In the genomic region with DNA sequence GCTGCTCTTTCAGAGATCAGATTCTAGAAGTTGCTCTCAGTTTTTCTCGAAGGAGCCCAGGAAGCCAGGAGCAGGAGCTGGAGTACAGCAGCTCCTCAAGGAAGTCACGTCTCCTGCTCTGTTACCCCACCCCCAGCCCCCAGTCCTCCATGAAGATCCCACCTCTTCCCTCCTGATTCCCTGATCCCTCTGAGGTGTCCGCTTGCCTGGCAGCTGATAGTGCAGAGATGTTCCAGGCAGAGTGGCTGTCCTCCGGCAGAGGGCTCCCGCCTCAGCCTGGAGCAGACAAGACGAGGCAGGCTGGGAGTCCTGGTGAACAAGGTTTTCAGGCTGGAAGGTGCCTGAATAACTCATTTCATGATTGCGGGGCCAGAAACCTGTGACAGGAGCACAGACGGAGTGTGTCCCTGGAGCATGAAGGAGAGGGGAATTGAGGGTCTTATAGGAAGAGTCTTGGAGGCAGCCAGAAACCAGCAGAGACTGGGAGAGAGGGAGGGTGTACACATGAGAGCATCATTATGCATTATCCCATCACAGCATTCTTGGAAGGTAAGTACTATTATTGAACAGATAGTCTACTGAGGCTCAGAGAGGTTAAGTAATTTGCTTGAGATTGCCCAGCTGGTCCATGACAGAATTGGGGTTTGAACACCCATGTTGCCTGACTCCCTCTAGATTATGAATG, we compare ENCODE assay signal across 8 cellular contexts. TPM values are rescaled to one million over a fixed set of nuclear protein-coding genes. Genes with fewer than 3 reads are reported as not detected.
DNase-seq lines count a peak whose midpoint lies in the region; ATAC-seq and TF ChIP-seq lines count a peak whose summit lies in the region.

No MANE protein-coding gene starts in this region.

- H3K27me3 Mint-ChIP-seq in brain: peaks cover 87% of the 10 kb centered on the region

- no peaks in the 10 kb centered on the region for H3K36me3 ChIP-seq in iPS DF 6.9 (ENCODE audit: control insufficient read depth, insufficient read depth, low read length)

- DNase-seq in NCI-H748 (lab: John Stamatoyannopoulos, UW; ENCODE audit: unreplicated experiment) (peak; percentile 70), iPS DF 6.9 (ENCODE audit: low read depth, low spot score) (peak; percentile 57), retina (peak; percentile 68), NCI-H1048 (lab: John Stamatoyannopoulos, UW) (no peak)

- H3K4me3 Mint-ChIP-seq in brain: peak overlapping the region; percentile 78 to 88 (median 86)

- no peak overlapping the region; the same call in 1 of the 2 replicates for H3K4me3 ChIP-seq in iPS DF 6.9 (ENCODE audit: low read length)

- H3K27ac ChIP-seq in 22Rv1 (no peak overlapping the region), iPS DF 6.9 (ENCODE audit: low read length) (no peak overlapping the region)

- peaks cover 14% of the 10 kb centered on the region; the same call in 1 of the 2 replicates for H3K27me3 ChIP-seq in iPS DF 6.9 (ENCODE audit: control insufficient read depth, insufficient read depth, low read length)

- H3K9me3 ChIP-seq in iPS DF 6.9 (ENCODE audit: control insufficient read depth, insufficient read depth, low read length): no peaks in the 10 kb centered on the region

- no CpG with 5 or more reads among the region's 8 CpGs for WGBS in iPS DF 6.9 (ENCODE audit: insufficient coverage, insufficient read length)

- H3K9me3 Mint-ChIP-seq in brain: peaks cover 0 to 11% (median 0%) of the 10 kb centered on the region in 5 experiments

- TF ChIP-seq CTCF in 22Rv1 (IDR thresholded peaks at IDR 0.05) (peak; percentile 77), GM12873 (IDR thresholded peaks at IDR 0.05; ENCODE audit: insufficient read depth, low read depth, low read length, missing control alignments) (peak; percentile 49), brain (conservative IDR thresholded peaks at IDR 0.05) (peak; percentile 65 to 76)

- H3K4me1 ChIP-seq in iPS DF 6.9 (ENCODE audit: control insufficient read depth, insufficient read depth, low read length): peaks cover 2% of the 10 kb centered on the region; the same call in 1 of the 2 replicates

- ATAC-seq in GM19023 (IDR thresholded peaks at IDR 0.05; ENCODE audit: unreplicated experiment): no peak

- H3K4me1 Mint-ChIP-seq in brain: peaks cover 34% of the 10 kb centered on the region

- H3K36me3 Mint-ChIP-seq in brain: no peaks in the 10 kb centered on the region

- H3K27ac Mint-ChIP-seq in brain: peak overlapping the region in 4 of 5 experiments; percentile 10 to 81 (median 46)

RNA-seq across cellular contexts. Expression of gene HRH1, which starts 1.2 kb away (rescaled TPM):
- polyA plus RNA-seq in brain (ENCODE audit: insufficient read depth, low read depth, low replicate concordance): 1.3 TPM
